ENCODE assay signal across 1 cellular context in genomic region chr1:230310381-230311163, GRCh38.
TF ChIP-seq lines count a peak whose summit lies in the region.

No MANE protein-coding gene starts in this region.

TF ChIP-seq in GM12878, 131 proteins besides CTCF, POLR2A, EP300 and RAD21 (continued from another document):
- TF ChIP-seq ZNF687 (IDR thresholded peaks at IDR 0.05) (no peak), ZNF384 (IDR thresholded peaks at IDR 0.05; ENCODE audit: borderline replicate concordance, low read depth, low read length) (no peak), KLF5 (IDR thresholded peaks at IDR 0.05; ENCODE audit: partially characterized antibody) (no peak), KAT2A (conservative IDR thresholded peaks at IDR 0.05; ENCODE audit: control insufficient read depth, low read depth, low read length) (no peak), ESRRA (IDR thresholded peaks at IDR 0.05; ENCODE audit: low read length) (no peak), JUNB (IDR thresholded peaks at IDR 0.05) (no peak), MAX (IDR thresholded peaks at IDR 0.05; ENCODE audit: low read depth, low read length) (no peak), ZBED1 (IDR thresholded peaks at IDR 0.05; ENCODE audit: borderline replicate concordance) (no peak), SMAD1 (IDR thresholded peaks at IDR 0.05; ENCODE audit: low read depth, partially characterized antibody) (no peak), SMC3 (IDR thresholded peaks at IDR 0.05; ENCODE audit: borderline replicate concordance, low read length) (peak; percentile 92), SRF (IDR thresholded peaks at IDR 0.05; ENCODE audit: low read depth in 2 of 2, low read length in 2 of 2) (no peak), SKIL (IDR thresholded peaks at IDR 0.05; ENCODE audit: low read depth, poor library complexity, severe bottlenecking) (peak; percentile 23), RB1 (IDR thresholded peaks at IDR 0.05; ENCODE audit: borderline replicate concordance) (0 out of 2 replicates have a peak, but pooled peaks have one; percentile 47), HDGF (IDR thresholded peaks at IDR 0.05) (no peak)
TF ChIP-seq in GM12878: peak in this region for 5.
